8 cellular contexts compared by ENCODE assay signal in the genomic region with DNA sequence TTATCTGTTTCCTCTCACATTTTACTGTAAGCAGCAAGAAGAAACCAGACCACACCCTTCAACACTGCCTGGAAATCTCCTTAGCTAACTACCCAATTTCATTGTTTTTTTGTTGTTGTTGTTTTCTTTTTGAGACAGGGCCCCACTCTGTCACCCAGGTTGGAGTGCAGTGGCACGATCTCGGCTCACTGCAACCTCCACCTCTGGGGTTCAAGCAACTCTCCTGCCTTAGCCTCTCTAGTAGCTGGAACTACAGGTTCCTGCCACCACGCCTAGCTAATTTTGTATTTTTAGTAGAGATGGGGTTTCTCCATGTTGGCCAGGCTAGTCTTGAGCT. TPM values are rescaled to one million over a fixed set of nuclear protein-coding genes. Genes with fewer than 3 reads are reported as not detected.
DNase-seq lines count a peak whose midpoint lies in the region; ATAC-seq, FAIRE-seq and TF ChIP-seq lines count a peak whose summit lies in the region.
"Not testable (repeated sequence)": the region's sequence is repeated elsewhere in the genome, so short reads cannot be mapped to it uniquely, and the experiment has no call there.

No MANE protein-coding gene starts in this region.

- H3K27me3 Mint-ChIP-seq in CD14-positive monocyte (ENCODE audit: low read depth in 3 of 3) = peaks cover 0 to 13% (median 1%) of the 10 kb centered on the region in 3 donors
- H3K27me3 Mint-ChIP-seq in IgD-negative memory B cell; T-helper 2 cell treated with Interferon-gamma antibody and Interleukin-4, amounts not matched to agents 5 μg/mL and 100 μg/mL, for 36 hours (ENCODE audit: low read depth); activated CD8-positive, alpha-beta T cell treated with anti-CD3 and anti-CD28 coated beads, Interleukin-2, amount 10 ng/mL, durations not matched to agents 7 days and 5 days (ENCODE audit: low read depth); activated naive CD4-positive, alpha-beta T cell treated with anti-CD3 and anti-CD28 coated beads for 36 hours (ENCODE audit: low read depth); naive B cell; stimulated activated naive B cell treated with anti-CD40 and anti-IgM and Interleukin-4, amounts not matched to agents 10 μg/mL and 1 μg/mL and 100 μg/mL, for 72 hours: not testable (repeated sequence)

- H3K27ac Mint-ChIP-seq in CD14-positive monocyte = peak overlapping the region; percentile 91 to 98 (median 96)
- H3K27ac Mint-ChIP-seq in IgD-negative memory B cell = peak overlapping the region; percentile 9 to 82 (median 40)
- peak overlapping the region; percentile 74 for H3K27ac Mint-ChIP-seq in T-helper 2 cell treated with Interferon-gamma antibody and Interleukin-4, amounts not matched to agents 5 μg/mL and 100 μg/mL, for 36 hours
- H3K27ac Mint-ChIP-seq in activated CD8-positive, alpha-beta T cell treated with anti-CD3 and anti-CD28 coated beads, Interleukin-2, amount 10 ng/mL, durations not matched to agents 7 days and 5 days = peak overlapping the region; percentile 40
- H3K27ac Mint-ChIP-seq in activated naive CD4-positive, alpha-beta T cell treated with anti-CD3 and anti-CD28 coated beads for 36 hours = peak overlapping the region; percentile 100
- peak overlapping the region; percentile 24 to 91 (median 77) for H3K27ac Mint-ChIP-seq in naive B cell
- peak overlapping the region; percentile 89 for H3K27ac Mint-ChIP-seq in stimulated activated naive B cell treated with anti-CD40 and anti-IgM and Interleukin-4, amounts not matched to agents 10 μg/mL and 1 μg/mL and 100 μg/mL, for 72 hours

- H3K36me3 Mint-ChIP-seq in CD14-positive monocyte; IgD-negative memory B cell; T-helper 2 cell treated with Interferon-gamma antibody and Interleukin-4, amounts not matched to agents 5 μg/mL and 100 μg/mL, for 36 hours (ENCODE audit: low read depth); activated CD8-positive, alpha-beta T cell treated with anti-CD3 and anti-CD28 coated beads, Interleukin-2, amount 10 ng/mL, durations not matched to agents 7 days and 5 days (ENCODE audit: low read depth); activated naive CD4-positive, alpha-beta T cell treated with anti-CD3 and anti-CD28 coated beads for 36 hours (ENCODE audit: low read depth); naive B cell; stimulated activated naive B cell treated with anti-CD40 and anti-IgM and Interleukin-4, amounts not matched to agents 10 μg/mL and 1 μg/mL and 100 μg/mL, for 72 hours: not testable (repeated sequence)

- ATAC-seq in activated CD8-positive, alpha-beta T cell treated with anti-CD3 and anti-CD28 coated beads, Interleukin-2, amount 10 ng/mL, durations not matched to agents 7 days and 5 days; K562; naive B cell (ENCODE audit: low read depth in 2 of 2); stimulated activated naive B cell treated with anti-CD40 and anti-IgM and Interleukin-4, amounts not matched to agents 10 μg/mL and 1 μg/mL and 100 μg/mL, for 72 hours (replicated peaks): not testable (repeated sequence)

- not testable (repeated sequence) for H3K9ac ChIP-seq in K562 (ENCODE audit: insufficient read depth in 1 of 2, low read depth in 2 of 2, low read length in 2 of 2)

- H3K4me1 ChIP-seq in K562 (replicated peaks in 1 of 2; ENCODE audit: control insufficient read depth in 2 of 2, insufficient read depth in 2 of 2, low read length in 2 of 2) = peaks cover 15 to 21% of the 10 kb centered on the region in 2 experiments; a peak in 4 of 5 replicates

- TF ChIP-seq POLR2A in K562 (conservative IDR thresholded peaks at IDR 0.05) = not testable (repeated sequence)

- not testable (repeated sequence) for TF ChIP-seq RAD21 in K562 (CRISPR knock-in tag; conservative IDR thresholded peaks at IDR 0.05 in 1 of 2, IDR thresholded peaks at IDR 0.05 in 1 of 2)

- not testable (repeated sequence) for H3K27me3 ChIP-seq in K562 (ENCODE audit: control insufficient read depth in 2 of 2, insufficient read depth in 2 of 2, low read length in 2 of 2)

- H3K9me1 ChIP-seq in K562 (ENCODE audit: control insufficient read depth, insufficient read depth, low read length) = not testable (repeated sequence)

- not testable (repeated sequence) for TF ChIP-seq CTCF in CD14-positive monocyte (IDR thresholded peaks at IDR 0.05); K562 (IDR thresholded peaks at IDR 0.05 in 2 of 3, conservative IDR thresholded peaks at IDR 0.05 in 1 of 3; ENCODE audit: insufficient read depth in 2 of 3, low read depth in 1 of 3, low read length in 3 of 3)

- BruUV-seq in K562 (replicated peaks; lab: Mats Ljungman, UMichigan) = not testable (repeated sequence)

- intact Hi-C loops in CD14-positive monocyte (cut with micrococcal nuclease) = loop anchor here (5.0 kb wide), 3 partner anchors 50 to 245 kb away; partner anchors contain the start of gene PPT1 (in 1 of the 2)
- intact Hi-C loops in activated naive CD4-positive, alpha-beta T cell treated with anti-CD3 and anti-CD28 coated beads for 36 hours (cut with micrococcal nuclease) = loop anchor here (1.0 to 2.0 kb wide), 5 partner anchors 43 to 109 kb away; partner anchors contain the start of gene ZMPSTE24
- intact Hi-C loops in K562 (cut with micrococcal nuclease) = not testable (repeated sequence)

- H3K4me2 ChIP-seq in K562 (ENCODE audit: insufficient read depth, low read length) = not testable (repeated sequence)

- FAIRE-seq in K562 (lab: Jason Lieb, UNC) = not testable (repeated sequence)

- DNase-seq in CD14-positive monocyte (ENCODE audit: low spot score); T-helper 2 cell treated with Interferon-gamma antibody and Interleukin-4, amounts not matched to agents 5 μg/mL and 100 μg/mL, for 36 hours (ENCODE audit: low spot score); activated CD8-positive, alpha-beta T cell treated with anti-CD3 and anti-CD28 coated beads, Interleukin-2, amount 10 ng/mL, durations not matched to agents 7 days and 5 days; K562 (ENCODE audit: extremely low read depth in 1 of 4, low spot score in 3 of 4); naive B cell; stimulated activated naive B cell treated with anti-CD40 and anti-IgM and Interleukin-4, amounts not matched to agents 10 μg/mL and 1 μg/mL and 100 μg/mL, for 72 hours: not testable (repeated sequence)
- peak; percentile 57 for DNase-seq in activated naive CD4-positive, alpha-beta T cell treated with anti-CD3 and anti-CD28 coated beads for 36 hours

- in situ Hi-C loops in K562 (cut with MboI) = not testable (repeated sequence)

- WGBS in K562 (ENCODE audit: insufficient coverage, low coverage, missing lambda C conversion rate) = 81% methylated on average over 3 of the region's 3 CpGs

- H3K9me3 Mint-ChIP-seq in CD14-positive monocyte = peaks cover 5 to 13% (median 7%) of the 10 kb centered on the region in 7 donors
- H3K9me3 Mint-ChIP-seq in IgD-negative memory B cell; T-helper 2 cell treated with Interferon-gamma antibody and Interleukin-4, amounts not matched to agents 5 μg/mL and 100 μg/mL, for 36 hours; activated CD8-positive, alpha-beta T cell treated with anti-CD3 and anti-CD28 coated beads, Interleukin-2, amount 10 ng/mL, durations not matched to agents 7 days and 5 days (ENCODE audit: insufficient read depth); activated naive CD4-positive, alpha-beta T cell treated with anti-CD3 and anti-CD28 coated beads for 36 hours; naive B cell; stimulated activated naive B cell treated with anti-CD40 and anti-IgM and Interleukin-4, amounts not matched to agents 10 μg/mL and 1 μg/mL and 100 μg/mL, for 72 hours: not testable (repeated sequence)

- H3K27ac ChIP-seq in K562 (ENCODE audit: extremely low read depth, low read depth, low read length) = not testable (repeated sequence)

- CTCF ChIA-PET in activated CD8-positive, alpha-beta T cell treated with anti-CD3 and anti-CD28 coated beads, Interleukin-2, amount 10 ng/mL, durations not matched to agents 7 days and 5 days (lab: Charles Lee) = interaction anchor here (1.1 to 11.6 kb wide), 14 partner anchors 22 to 265 kb away, joined by 3 to 200 read pairs (median 13); partner anchors contain the start of genes COL9A2 and SMAP2
- CTCF ChIA-PET in activated naive CD4-positive, alpha-beta T cell treated with anti-CD3 and anti-CD28 coated beads for 36 hours (lab: Charles Lee) = interaction anchor here (0.6 to 9.8 kb wide), 13 partner anchors 9 to 244 kb away, joined by 3 to 226 read pairs (median 3); partner anchors contain the start of genes COL9A2 and SMAP2
- CTCF ChIA-PET in K562 (lab: Yijun Ruan, JAX; ENCODE audit: low intra/inter-chr PET ratio) = not testable (repeated sequence)

- H2AFZ ChIP-seq in K562 (ENCODE audit: low read depth, low read length) = peak overlapping the region; percentile 6; the same call in 1 of the 2 replicates

- H3K4me3 Mint-ChIP-seq in CD14-positive monocyte (peak overlapping the region; percentile 51 to 75), IgD-negative memory B cell (peak overlapping the region in 3 of 4 donors; percentile 15 to 29 (median 27)), naive B cell (peak overlapping the region; percentile 23 to 80 (median 46))
- peak overlapping the region; percentile 22 for H3K4me3 Mint-ChIP-seq in T-helper 2 cell treated with Interferon-gamma antibody and Interleukin-4, amounts not matched to agents 5 μg/mL and 100 μg/mL, for 36 hours
- not testable (repeated sequence) for H3K4me3 Mint-ChIP-seq in activated CD8-positive, alpha-beta T cell treated with anti-CD3 and anti-CD28 coated beads, Interleukin-2, amount 10 ng/mL, durations not matched to agents 7 days and 5 days
- peak overlapping the region; percentile 63 for H3K4me3 Mint-ChIP-seq in activated naive CD4-positive, alpha-beta T cell treated with anti-CD3 and anti-CD28 coated beads for 36 hours
- peak overlapping the region in 1 of 2 donors; percentile 40 for H3K4me3 Mint-ChIP-seq in stimulated activated naive B cell treated with anti-CD40 and anti-IgM and Interleukin-4, amounts not matched to agents 10 μg/mL and 1 μg/mL and 100 μg/mL, for 72 hours

- H3K4me1 Mint-ChIP-seq in CD14-positive monocyte = peaks cover 78% of the 10 kb centered on the region
- H3K4me1 Mint-ChIP-seq in IgD-negative memory B cell = peaks cover 37 to 51% (median 46%) of the 10 kb centered on the region in 3 donors
- peaks cover 42% of the 10 kb centered on the region for H3K4me1 Mint-ChIP-seq in T-helper 2 cell treated with Interferon-gamma antibody and Interleukin-4, amounts not matched to agents 5 μg/mL and 100 μg/mL, for 36 hours (ENCODE audit: low read depth)
- H3K4me1 Mint-ChIP-seq in activated CD8-positive, alpha-beta T cell treated with anti-CD3 and anti-CD28 coated beads, Interleukin-2, amount 10 ng/mL, durations not matched to agents 7 days and 5 days (ENCODE audit: low read depth) = peaks cover 57% of the 10 kb centered on the region
- peaks cover 71% of the 10 kb centered on the region for H3K4me1 Mint-ChIP-seq in activated naive CD4-positive, alpha-beta T cell treated with anti-CD3 and anti-CD28 coated beads for 36 hours (ENCODE audit: low read depth)
- H3K4me1 Mint-ChIP-seq in naive B cell = peaks cover 54 to 71% (median 67%) of the 10 kb centered on the region in 3 donors
- peaks cover 40 to 66% of the 10 kb centered on the region in 2 donors for H3K4me1 Mint-ChIP-seq in stimulated activated naive B cell treated with anti-CD40 and anti-IgM and Interleukin-4, amounts not matched to agents 10 μg/mL and 1 μg/mL and 100 μg/mL, for 72 hours

- not testable (repeated sequence) for H3K36me3 ChIP-seq in K562 (ENCODE audit: control insufficient read depth, insufficient read depth, low read length)

- POLR2A ChIA-PET in activated CD8-positive, alpha-beta T cell treated with anti-CD3 and anti-CD28 coated beads, Interleukin-2, amount 10 ng/mL, durations not matched to agents 7 days and 5 days (lab: Charles Lee) = interaction anchor here (0.7 to 2.4 kb wide), 8 partner anchors 32 to 302 kb away, joined by 3 to 18 read pairs (median 5); partner anchors contain the start of genes CAP1 and SMAP2
- POLR2A ChIA-PET in K562 (lab: Yijun Ruan, JAX) = interaction anchor here (0.9 kb wide), 1 partner anchor 21 kb away, joined by 3 read pairs; no protein-coding TSS in a partner anchor

- not testable (repeated sequence) for H3K4me3 ChIP-seq in K562

- H3K9me3 ChIP-seq in K562 (replicated peaks; ENCODE audit: control insufficient read depth, insufficient read depth, low read depth, low read length) = not testable (repeated sequence)

- not testable (repeated sequence) for H3K79me2 ChIP-seq in K562 (ENCODE audit: control insufficient read depth, insufficient read depth, low read length)

- H4K20me1 ChIP-seq in K562 (replicated peaks; ENCODE audit: control insufficient read depth, insufficient read depth, low read length) = not testable (repeated sequence)

- TF ChIP-seq EP300 in K562 (IDR thresholded peaks at IDR 0.05; ENCODE audit: low read length) = not testable (repeated sequence)

RNA-seq across cellular contexts. Expression of gene COL9A2, which starts 25.3 kb away (rescaled TPM):
- polyA plus RNA-seq in CD14-positive monocyte (1 to 10 TPM; 2.0 to 2.6 TPM), IgD-negative memory B cell (3.0 TPM), K562 (2011; rRNA removed) (0.31 and 0.45 TPM in 2 replicates), K562 (2014; fragmentation: Illumina TruSeq; extraction: Trizol) (0.24 and 0.54 TPM in 2 replicates), K562 (2014; fragmentation: Nextera tagmentation; extraction: Ambion mirVana) (under 1 TPM; 0.03 TPM), K562 (2014; rRNA removed) (1.5 and 2.2 TPM in 2 replicates), naive B cell (ENCODE audit: low read depth in 6 of 6) (1 to 10 TPM; 1.3 to 5.6 (median 3.2) TPM)
- 1 to 10 TPM; 2.4 to 2.5 TPM for total RNA-seq in activated CD8-positive, alpha-beta T cell treated with anti-CD3 and anti-CD28 coated beads, Interleukin-2, amount 10 ng/mL, durations not matched to agents 7 days and 5 days
- total RNA-seq in activated naive CD4-positive, alpha-beta T cell treated with anti-CD3 and anti-CD28 coated beads for 36 hours = 1 to 10 TPM; 6.2 to 6.8 TPM
- 0.58 and 1.9 TPM in 2 replicates for total RNA-seq in K562 (2011; cell fraction: chromatin; rRNA removed; ENCODE audit: low replicate concordance)
- total RNA-seq in K562 (2011; cell fraction: nucleolus; rRNA removed) = 0.53 and 1.3 TPM in 2 replicates
- total RNA-seq in K562 (2011; cell fraction: nucleoplasm; rRNA removed) = 0.73 and 1.1 TPM in 2 replicates
- total RNA-seq in K562 (2014; rRNA removed) (0.90 and 0.95 TPM in 2 replicates), K562 (2014; rRNA removed; fragmentation: Illumina TruSeq; extraction: Trizol) (0.06 and 0.15 TPM in 2 replicates), K562 (2015; rRNA removed; fragmentation: Illumina TruSeq; extraction: Trizol) (0.60 and 0.72 TPM in 2 replicates), K562 (2021) (0.47 and 0.72 TPM in 2 replicates)
- 0.46 and 0.47 TPM in 2 replicates for polyA plus RNA-seq in K562 (2011; cell fraction: cytosol; rRNA removed)
- polyA plus RNA-seq in K562 (2011; cell fraction: nucleus; rRNA removed) = 3.7 and 4.4 TPM in 2 replicates
- polyA plus RNA-seq in K562 (2012) = 0.78 and 3.8 TPM in 2 replicates
- polyA minus RNA-seq in K562 (2011; rRNA and poly(A)+ RNA removed) = 0.11 and 0.30 TPM in 2 replicates
- 1.6 TPM in 1 of 2 replicates, not detected in the other for polyA minus RNA-seq in K562 (2011; cell fraction: cytosol; rRNA and poly(A)+ RNA removed)
- 0.13 and 1.4 TPM in 2 replicates for polyA minus RNA-seq in K562 (2011; cell fraction: nucleus; rRNA and poly(A)+ RNA removed)

RNA-seq across cellular contexts. Expression of gene SMAP2, which starts 31.2 kb away (rescaled TPM):
- polyA plus RNA-seq in CD14-positive monocyte (100 to 1,000 TPM; 359 to 382 TPM), IgD-negative memory B cell (624 TPM), K562 (2011; rRNA removed) (114 and 124 TPM in 2 replicates), K562 (2014; fragmentation: Illumina TruSeq; extraction: Trizol) (173 and 212 TPM in 2 replicates), K562 (2014; fragmentation: Nextera tagmentation; extraction: Ambion mirVana) (10 to 100 TPM; 38.7 to 47.3 TPM), K562 (2014; rRNA removed) (89.4 and 94.7 TPM in 2 replicates), naive B cell (ENCODE audit: low read depth in 6 of 6) (100 to 1,000 TPM; 480 to 946 (median 649) TPM)
- 100 to 1,000 TPM; 106 to 107 TPM for total RNA-seq in activated CD8-positive, alpha-beta T cell treated with anti-CD3 and anti-CD28 coated beads, Interleukin-2, amount 10 ng/mL, durations not matched to agents 7 days and 5 days
- total RNA-seq in activated naive CD4-positive, alpha-beta T cell treated with anti-CD3 and anti-CD28 coated beads for 36 hours = 100 to 1,000 TPM; 390 to 391 TPM
- 77.4 and 118 TPM in 2 replicates for total RNA-seq in K562 (2011; cell fraction: chromatin; rRNA removed; ENCODE audit: low replicate concordance)
- 37.0 and 50.1 TPM in 2 replicates for total RNA-seq in K562 (2011; cell fraction: nucleolus; rRNA removed)
- total RNA-seq in K562 (2011; cell fraction: nucleoplasm; rRNA removed) = 81.5 and 109 TPM in 2 replicates
- total RNA-seq in K562 (2014; rRNA removed) (80.1 and 98.2 TPM in 2 replicates), K562 (2014; rRNA removed; fragmentation: Illumina TruSeq; extraction: Trizol) (94.1 and 101 TPM in 2 replicates), K562 (2015; rRNA removed; fragmentation: Illumina TruSeq; extraction: Trizol) (89.1 and 92.4 TPM in 2 replicates), K562 (2021) (109 and 117 TPM in 2 replicates)
- 98.8 and 132 TPM in 2 replicates for polyA plus RNA-seq in K562 (2011; cell fraction: cytosol; rRNA removed)
- 81.2 and 89.1 TPM in 2 replicates for polyA plus RNA-seq in K562 (2011; cell fraction: nucleus; rRNA removed)
- 100 and 128 TPM in 2 replicates for polyA plus RNA-seq in K562 (2012)
- polyA minus RNA-seq in K562 (2011; rRNA and poly(A)+ RNA removed) = 129 and 160 TPM in 2 replicates
- polyA minus RNA-seq in K562 (2011; cell fraction: cytosol; rRNA and poly(A)+ RNA removed) = 71.4 and 74.3 TPM in 2 replicates
- polyA minus RNA-seq in K562 (2011; cell fraction: nucleus; rRNA and poly(A)+ RNA removed) = 28.4 and 48.0 TPM in 2 replicates

Comparison
In these comparisons a context has a peak if more than half of its experiments do, and no peak if none do; other contexts are left out.
1. H3K27ac Mint-ChIP-seq: peak in every context shown above with its lines; median percentile 100 in activated naive CD4-positive, alpha-beta T cell treated with anti-CD3 and anti-CD28 coated beads for 36 hours; 96 in CD14-positive monocyte; 89 in stimulated activated naive B cell treated with anti-CD40 and anti-IgM and Interleukin-4, amounts not matched to agents 10 μg/mL and 1 μg/mL and 100 μg/mL, for 72 hours; 77 in naive B cell; 74 in T-helper 2 cell treated with Interferon-gamma antibody and Interleukin-4, amounts not matched to agents 5 μg/mL and 100 μg/mL, for 36 hours; 40 in IgD-negative memory B cell; 40 in activated CD8-positive, alpha-beta T cell treated with anti-CD3 and anti-CD28 coated beads, Interleukin-2, amount 10 ng/mL, durations not matched to agents 7 days and 5 days.